ENCODE assay signal across 8 cellular contexts in the genomic region with DNA sequence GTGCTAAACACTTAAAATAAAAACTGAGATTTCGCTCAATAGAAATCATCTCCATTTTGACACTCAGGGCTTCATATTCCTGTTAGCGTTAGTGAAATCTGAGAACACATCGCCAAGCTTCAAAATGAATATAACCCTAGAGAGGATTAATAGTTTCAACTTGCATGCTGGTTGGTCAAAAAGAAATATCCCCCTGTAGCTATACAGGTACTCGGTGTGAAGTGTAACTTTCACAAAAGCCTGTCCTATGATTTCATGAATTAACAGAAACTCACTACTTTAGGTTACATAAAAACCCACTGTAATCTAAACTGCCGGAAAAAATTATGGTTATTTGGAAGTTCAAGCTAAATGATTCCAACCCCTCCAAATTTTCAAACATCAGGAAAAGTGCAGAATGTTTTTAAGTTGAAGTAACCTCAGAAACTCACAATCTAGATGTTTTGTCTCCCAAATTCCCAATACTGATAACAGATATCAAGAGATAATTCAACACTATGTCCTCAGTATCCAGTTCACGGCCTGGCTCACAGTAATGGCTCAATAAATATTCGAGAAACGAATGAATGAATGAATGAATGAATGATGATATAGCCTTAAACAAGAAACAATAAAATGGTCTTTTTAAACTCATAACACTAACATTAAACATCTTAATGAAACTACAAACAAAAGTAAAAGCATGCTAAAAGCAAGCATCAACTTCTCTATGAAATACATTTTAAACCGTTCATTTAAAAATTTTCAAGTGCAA. TPM values are rescaled to one million over a fixed set of nuclear protein-coding genes. Genes with fewer than 3 reads are reported as not detected.
DNase-seq lines count a peak whose midpoint lies in the region; ATAC-seq and TF ChIP-seq lines count a peak whose summit lies in the region.

No MANE protein-coding gene starts in this region.

- BruUV-seq in Panc1 (replicated peaks; lab: Mats Ljungman, UMichigan), result TSS peak; percentile 51

- intact Hi-C loops in Panc1 (cut with micrococcal nuclease; ENCODE audit: unreplicated experiment), result loop anchor here (5.0 to 10.0 kb wide), 2 partner anchors 183 to 259 kb away; no protein-coding TSS in a partner anchor

- peaks cover 39% of the 10 kb centered on the region for H3K4me1 ChIP-seq in Panc1 (ENCODE audit: control insufficient read depth, insufficient read depth, low read length)

- no peak for DNase-seq in activated CD8-positive, alpha-beta memory T cell treated with anti-CD3 and anti-CD28 coated beads, Interleukin-2, amount 10 ng/mL, durations not matched to agents 7 days and 5 days
- DNase-seq in activated CD8-positive, alpha-beta memory T cell treated with anti-CD3 and anti-CD28 coated beads, Interleukin-2, amount 50 U/mL, for 4 hours, result no peak
- no peak for DNase-seq in Panc1 (ENCODE audit: low read depth, low spot score)
- DNase-seq in fibroblast of pulmonary artery (ENCODE audit: low read depth), result no peak
- no peak for DNase-seq in stimulated activated effector memory CD8-positive, alpha-beta T cell treated with anti-CD3 and anti-CD28 coated beads, Interleukin-12 subunit alpha, Interleukin-12 subunit beta, amount 100 ng/mL, for 72 hours (ENCODE audit: low spot score in 2 of 2)
- DNase-seq in NCI-H226, result no peak
- DNase-seq in amniotic stem cell (lab: John Stamatoyannopoulos, UW), result no peak
- no peak for DNase-seq in GM13976 (ENCODE audit: low spot score)

- in situ Hi-C loops in Panc1 (cut with HindIII; ENCODE audit: low pct_unique_long_range_greater_than_20kb, low sequenced_read_pairs), result no loop called here
- in situ Hi-C loops in GM13976 (cut with MboI; ENCODE audit: low sequenced_read_pairs, unreplicated experiment), result loop anchor here (5.0 kb wide), 1 partner anchor 259 kb away; no protein-coding TSS in a partner anchor

- H3K36me3 Mint-ChIP-seq in activated CD8-positive, alpha-beta memory T cell treated with anti-CD3 and anti-CD28 coated beads, Interleukin-2, amount 10 ng/mL, durations not matched to agents 7 days and 5 days, result peaks cover 3% of the 10 kb centered on the region
- H3K36me3 Mint-ChIP-seq in stimulated activated effector memory CD8-positive, alpha-beta T cell treated with anti-CD3 and anti-CD28 coated beads, Interleukin-12 subunit alpha, Interleukin-12 subunit beta, amount 100 ng/mL, for 72 hours, result peaks cover 6% of the 10 kb centered on the region

- H3K27me3 Mint-ChIP-seq in activated CD8-positive, alpha-beta memory T cell treated with anti-CD3 and anti-CD28 coated beads, Interleukin-2, amount 10 ng/mL, durations not matched to agents 7 days and 5 days, result no peaks in the 10 kb centered on the region

- no peaks in the 10 kb centered on the region; the same call in 1 of the 2 replicates for H3K36me3 ChIP-seq in Panc1 (ENCODE audit: control insufficient read depth, insufficient read depth, low read length)

- H3K4me1 Mint-ChIP-seq in activated CD8-positive, alpha-beta memory T cell treated with anti-CD3 and anti-CD28 coated beads, Interleukin-2, amount 10 ng/mL, durations not matched to agents 7 days and 5 days, result peaks cover 55% of the 10 kb centered on the region
- peaks cover 64% of the 10 kb centered on the region for H3K4me1 Mint-ChIP-seq in stimulated activated effector memory CD8-positive, alpha-beta T cell treated with anti-CD3 and anti-CD28 coated beads, Interleukin-12 subunit alpha, Interleukin-12 subunit beta, amount 100 ng/mL, for 72 hours

- H3K27me3 ChIP-seq in Panc1 (ENCODE audit: control insufficient read depth, insufficient read depth, low read length), result no peaks in the 10 kb centered on the region

- H3K27ac Mint-ChIP-seq in activated CD8-positive, alpha-beta memory T cell treated with anti-CD3 and anti-CD28 coated beads, Interleukin-2, amount 10 ng/mL, durations not matched to agents 7 days and 5 days, result no peak overlapping the region
- no peak overlapping the region for H3K27ac Mint-ChIP-seq in stimulated activated effector memory CD8-positive, alpha-beta T cell treated with anti-CD3 and anti-CD28 coated beads, Interleukin-12 subunit alpha, Interleukin-12 subunit beta, amount 100 ng/mL, for 72 hours

- CTCF ChIA-PET in activated CD8-positive, alpha-beta memory T cell treated with anti-CD3 and anti-CD28 coated beads, Interleukin-2, amount 10 ng/mL, durations not matched to agents 7 days and 5 days (lab: Charles Lee), result interaction anchor here (1.1 to 5.4 kb wide), 8 partner anchors 15 to 258 kb away, joined by 3 to 33 read pairs (median 9); a partner anchor contains a TSS
- CTCF ChIA-PET in Panc1 (lab: Charles Lee), result no interaction called here

- H3K9me3 Mint-ChIP-seq in activated CD8-positive, alpha-beta memory T cell treated with anti-CD3 and anti-CD28 coated beads, Interleukin-2, amount 10 ng/mL, durations not matched to agents 7 days and 5 days (ENCODE audit: low read depth), result no peaks in the 10 kb centered on the region
- H3K9me3 Mint-ChIP-seq in stimulated activated effector memory CD8-positive, alpha-beta T cell treated with anti-CD3 and anti-CD28 coated beads, Interleukin-12 subunit alpha, Interleukin-12 subunit beta, amount 100 ng/mL, for 72 hours, result no peaks in the 10 kb centered on the region

- no peaks in the 10 kb centered on the region for H3K9me3 ChIP-seq in Panc1 (ENCODE audit: control insufficient read depth, insufficient read depth, low read depth, low read length)

- peak overlapping the region; percentile 86 for H3K27ac ChIP-seq in Panc1 (ENCODE audit: low read length)

- ATAC-seq in activated CD8-positive, alpha-beta memory T cell treated with anti-CD3 and anti-CD28 coated beads, Interleukin-2, amount 10 ng/mL, durations not matched to agents 7 days and 5 days, result no peak
- ATAC-seq in Panc1, result no peak
- ATAC-seq in stimulated activated effector memory CD8-positive, alpha-beta T cell treated with anti-CD3 and anti-CD28 coated beads, Interleukin-12 subunit alpha, Interleukin-12 subunit beta, amount 100 ng/mL, for 72 hours, result no peak

- POLR2A ChIA-PET in Panc1 (lab: Charles Lee), result interaction anchor here (0.5 to 0.6 kb wide), 2 partner anchors 188 to 635 kb away, joined by 3 to 4 read pairs; no protein-coding TSS in a partner anchor

- no peak for TF ChIP-seq CTCF in Panc1 (IDR thresholded peaks at IDR 0.05)
- no peak for TF ChIP-seq CTCF in fibroblast of pulmonary artery (IDR thresholded peaks at IDR 0.05; ENCODE audit: low read length, missing control alignments)
- no peak for TF ChIP-seq CTCF in GM13976 (IDR thresholded peaks at IDR 0.05; ENCODE audit: borderline replicate concordance, control extremely low read depth, extremely low read depth, insufficient read depth, missing control alignments)

- H3K4me3 Mint-ChIP-seq in activated CD8-positive, alpha-beta memory T cell treated with anti-CD3 and anti-CD28 coated beads, Interleukin-2, amount 10 ng/mL, durations not matched to agents 7 days and 5 days, result peak overlapping the region; percentile 91
- H3K4me3 Mint-ChIP-seq in stimulated activated effector memory CD8-positive, alpha-beta T cell treated with anti-CD3 and anti-CD28 coated beads, Interleukin-12 subunit alpha, Interleukin-12 subunit beta, amount 100 ng/mL, for 72 hours, result peak overlapping the region; percentile 94

- H3K4me3 ChIP-seq in Panc1 (ENCODE audit: low read depth in 2 of 2, low read length in 2 of 2) (peak overlapping the region; percentile 86 to 99; a peak in 3 of 4 replicates), fibroblast of pulmonary artery (replicated peaks; ENCODE audit: low read depth, low read length) (peak overlapping the region; percentile 93)

RNA-seq across cellular contexts. Expression of a gene that starts 2.5 kb away (rescaled TPM):
- 10 to 100 TPM; 81.3 to 83.2 TPM for total RNA-seq in activated CD8-positive, alpha-beta memory T cell treated with anti-CD3 and anti-CD28 coated beads, Interleukin-2, amount 10 ng/mL, durations not matched to agents 7 days and 5 days
- total RNA-seq in Panc1 (2021; ENCODE audit: unreplicated experiment), result 92.9 TPM
- polyA plus RNA-seq in Panc1 (2012; ENCODE audit: insufficient read length), result 25.2 TPM
